Comparison of ENCODE assay signal across 1 cellular context in the genomic region with DNA sequence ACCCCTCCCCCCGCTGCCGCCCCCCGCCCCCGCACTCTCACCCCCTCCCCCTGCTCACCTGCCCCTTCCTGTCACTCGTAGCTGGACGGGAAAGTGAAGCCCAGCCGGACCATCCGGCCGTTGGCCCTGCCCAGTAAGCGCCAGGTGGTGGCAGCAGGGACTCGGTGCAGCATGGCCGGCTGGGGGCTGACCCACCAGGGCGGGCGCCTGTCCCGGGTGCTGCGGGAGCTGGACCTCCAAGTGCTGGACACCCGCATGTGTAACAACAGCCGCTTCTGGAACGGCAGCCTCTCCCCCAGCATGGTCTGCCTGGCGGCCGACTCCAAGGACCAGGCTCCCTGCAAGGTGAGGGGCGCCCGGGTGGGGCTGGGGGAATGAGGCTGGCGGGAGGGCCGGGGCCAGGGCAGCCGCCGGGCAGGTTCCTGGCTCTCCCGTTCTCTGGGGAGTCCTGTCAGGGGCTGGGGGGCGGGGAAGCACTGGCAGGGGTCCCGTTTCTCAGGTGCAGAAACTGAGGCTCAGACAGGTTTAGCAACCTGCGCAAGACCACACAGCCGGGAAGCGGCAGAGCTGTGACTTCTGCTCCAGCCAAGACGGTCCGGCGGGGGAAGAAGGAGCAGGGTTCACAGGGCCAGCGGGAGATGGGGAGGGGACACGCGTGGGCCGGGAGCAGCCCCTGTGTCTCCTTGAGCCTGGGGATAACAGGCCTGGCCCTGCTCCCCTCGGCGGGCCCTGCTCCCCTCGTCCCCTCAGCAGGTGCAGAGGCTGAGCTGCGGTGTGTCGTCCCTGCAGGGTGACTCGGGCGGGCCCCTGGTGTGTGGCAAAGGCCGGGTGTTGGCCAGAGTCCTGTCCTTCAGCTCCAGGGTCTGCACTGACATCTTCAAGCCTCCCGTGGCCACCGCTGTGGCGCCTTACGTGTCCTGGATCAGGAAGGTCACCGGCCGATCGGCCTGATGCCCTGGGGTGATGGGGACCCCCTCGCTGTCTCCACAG.
TF ChIP-seq lines count a peak whose summit lies in the region.

No MANE protein-coding gene starts in this region.

TF ChIP-seq in H1, 55 proteins besides CTCF, POLR2A, EP300 and RAD21:
- TF ChIP-seq KDM1A (IDR thresholded peaks at IDR 0.05; ENCODE audit: borderline replicate concordance, low read length) = 0 out of 2 replicates have a peak, but pooled peaks have one; percentile 39
- no peak for TF ChIP-seq GABPA (IDR thresholded peaks at IDR 0.05; ENCODE audit: borderline replicate concordance, insufficient read depth, low read length)
